Comparison of ENCODE assay signal across 10 cellular contexts in genomic region chr11:114916406-114916805, GRCh38.
"Had no signal": no experiment of that assay in that cellular context is flagged by ENCODE, and none has a peak within 500 bp of the region (broad histone marks: within the 10 kb centered on the region; RNA-seq: fewer than 3 reads in every experiment).

No MANE protein-coding gene starts in this region.

- H3K4me1 ChIP-seq: HAP-1 had no signal

- H3K4me2 ChIP-seq: KMS-11 had no signal

- H3K36me3 ChIP-seq: HAP-1 had no signal

- H3K4me3 ChIP-seq: GM23248, HAP-1 had no signal

- H3K9ac ChIP-seq: GM23248, KMS-11 had no signal

- H3K9me3 ChIP-seq: HAP-1 had no signal

- H2AFZ ChIP-seq: GM23248 had no signal

- ATAC-seq: HCT116, HepG2 had no signal

- DNase-seq: GM23248, GOT3, H7, HFFc6, KBM-7 had no signal

- H3K27ac ChIP-seq: GM23248, HL-60, KMS-11 had no signal
